29 cellular contexts compared by ENCODE assay signal in the genomic region with DNA sequence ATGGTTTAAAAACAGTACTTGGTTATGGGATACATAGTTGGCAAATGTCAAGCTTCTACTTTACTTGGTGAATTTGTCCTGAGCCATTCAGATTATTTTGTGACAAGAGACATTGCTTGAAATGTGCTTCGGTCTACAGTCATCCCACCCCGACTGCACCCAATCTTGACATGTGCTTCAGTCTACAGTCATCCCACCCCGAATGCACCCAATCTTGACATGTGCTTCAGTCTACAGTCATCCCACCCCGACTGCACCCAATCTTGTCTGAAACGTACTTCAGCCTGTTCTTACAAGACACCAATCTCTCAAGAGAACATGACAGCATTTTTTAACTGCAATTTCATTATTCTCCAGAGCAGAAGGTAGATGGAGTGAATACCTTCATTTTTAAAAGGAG. TPM values are rescaled to one million over a fixed set of nuclear protein-coding genes. Genes with fewer than 3 reads are reported as not detected.
DNase-seq lines count a peak whose midpoint lies in the region; ATAC-seq, FAIRE-seq and TF ChIP-seq lines count a peak whose summit lies in the region.
"Had no signal": no experiment of that assay in that cellular context is flagged by ENCODE, and none has a peak within 500 bp of the region (broad histone marks: within the 10 kb centered on the region; RNA-seq: fewer than 3 reads in every experiment).

No MANE protein-coding gene starts in this region.

- no peaks in the 10 kb centered on the region for H3K27me3 Mint-ChIP-seq in activated CD4-positive, alpha-beta T cell treated with anti-CD3 and anti-CD28 coated beads for 36 hours

- no peak overlapping the region for H3K4me2 ChIP-seq in K562 (ENCODE audit: insufficient read depth, low read length)

- CTCF ChIA-PET in activated CD4-positive, alpha-beta T cell treated with anti-CD3 and anti-CD28 coated beads for 36 hours (lab: Charles Lee), result interaction anchor here (0.8 to 1.8 kb wide), 5 partner anchors 9 to 88 kb away, joined by 3 to 7 read pairs (median 4); no protein-coding TSS in a partner anchor
- CTCF ChIA-PET in K562 (lab: Yijun Ruan, JAX; ENCODE audit: low intra/inter-chr PET ratio), result no interaction called here

- POLR2A ChIA-PET in activated CD4-positive, alpha-beta T cell treated with anti-CD3 and anti-CD28 coated beads for 36 hours (lab: Charles Lee), result no interaction called here
- POLR2A ChIA-PET in K562 (lab: Yijun Ruan, JAX), result interaction anchor here (0.9 kb wide), 1 partner anchor 9 kb away, joined by 3 read pairs; no protein-coding TSS in a partner anchor

- peaks cover 77% of the 10 kb centered on the region for H3K4me1 Mint-ChIP-seq in activated CD4-positive, alpha-beta T cell treated with anti-CD3 and anti-CD28 coated beads for 36 hours
- H3K4me1 Mint-ChIP-seq in stimulated activated effector memory CD8-positive, alpha-beta T cell treated with anti-CD3 and anti-CD28 coated beads, Interleukin-12 subunit alpha, Interleukin-12 subunit beta, amount 100 ng/mL, for 72 hours, result peaks cover 76% of the 10 kb centered on the region
- H3K4me1 Mint-ChIP-seq: stimulated activated naive B cell treated with anti-CD40 and anti-IgM and Interleukin-4, amounts not matched to agents 10 μg/mL and 1 μg/mL and 100 μg/mL, for 72 hours had no signal

- H3K27me3 ChIP-seq in K562 (ENCODE audit: control insufficient read depth in 2 of 2, insufficient read depth in 2 of 2, low read length in 2 of 2) (no peaks in the 10 kb centered on the region), vagina (no peaks in the 10 kb centered on the region)
- H3K27me3 ChIP-seq: gastrocnemius medialis, sigmoid colon had no signal

- H3K9me3 ChIP-seq in K562 (replicated peaks; ENCODE audit: control insufficient read depth, insufficient read depth, low read depth, low read length), result no peaks in the 10 kb centered on the region
- H3K9me3 ChIP-seq in vagina, result no peaks in the 10 kb centered on the region
- H3K9me3 ChIP-seq: gastrocnemius medialis, psoas muscle, sigmoid colon, suprapubic skin had no signal

- no peaks in the 10 kb centered on the region for H3K9me1 ChIP-seq in K562 (ENCODE audit: control insufficient read depth, insufficient read depth, low read length)

- H3K4me3 ChIP-seq in K562 (no peak overlapping the region), vagina (no peak overlapping the region)
- H3K4me3 ChIP-seq: gastrocnemius medialis, psoas muscle, sigmoid colon, suprapubic skin had no signal

- H3K4me1 ChIP-seq in K562 (replicated peaks in 1 of 2; ENCODE audit: control insufficient read depth in 2 of 2, insufficient read depth in 2 of 2, low read length in 2 of 2), result peaks cover 0 to 3% of the 10 kb centered on the region in 2 experiments; a peak in 2 of 5 replicates
- H3K4me1 ChIP-seq in vagina, result no peaks in the 10 kb centered on the region
- H3K4me1 ChIP-seq: psoas muscle, sigmoid colon, suprapubic skin had no signal

- no peak overlapping the region for H3K9ac ChIP-seq in K562 (ENCODE audit: insufficient read depth in 1 of 2, low read depth in 2 of 2, low read length in 2 of 2)

- peaks cover 6% of the 10 kb centered on the region; the same call in 1 of the 2 replicates for H4K20me1 ChIP-seq in K562 (replicated peaks; ENCODE audit: control insufficient read depth, insufficient read depth, low read length)

- no peak for TF ChIP-seq EP300 in K562 (IDR thresholded peaks at IDR 0.05; ENCODE audit: low read length)

- no peaks in the 10 kb centered on the region for H3K79me2 ChIP-seq in K562 (ENCODE audit: control insufficient read depth, insufficient read depth, low read length)

- H3K36me3 ChIP-seq in K562 (ENCODE audit: control insufficient read depth, insufficient read depth, low read length) (no peaks in the 10 kb centered on the region; the same call in 2 of the 3 replicates), vagina (no peaks in the 10 kb centered on the region)
- H3K36me3 ChIP-seq: gastrocnemius medialis, sigmoid colon, suprapubic skin had no signal

- H2AFZ ChIP-seq in K562 (ENCODE audit: low read depth, low read length), result no peak overlapping the region

- H3K36me3 Mint-ChIP-seq in activated CD4-positive, alpha-beta T cell treated with anti-CD3 and anti-CD28 coated beads for 36 hours (ENCODE audit: low read depth), result peaks cover 17% of the 10 kb centered on the region
- H3K36me3 Mint-ChIP-seq in stimulated activated effector memory CD8-positive, alpha-beta T cell treated with anti-CD3 and anti-CD28 coated beads, Interleukin-12 subunit alpha, Interleukin-12 subunit beta, amount 100 ng/mL, for 72 hours, result peaks cover 28% of the 10 kb centered on the region
- H3K36me3 Mint-ChIP-seq: stimulated activated naive B cell treated with anti-CD40 and anti-IgM and Interleukin-4, amounts not matched to agents 10 μg/mL and 1 μg/mL and 100 μg/mL, for 72 hours had no signal

- ATAC-seq in activated CD4-positive, alpha-beta T cell treated with anti-CD3 and anti-CD28 coated beads for 36 hours, result peak; percentile 26
- ATAC-seq in K562 (no peak), HG02588 (IDR thresholded peaks at IDR 0.05; ENCODE audit: unreplicated experiment) (no peak)
- peak; percentile 35 for ATAC-seq in stimulated activated effector memory CD8-positive, alpha-beta T cell treated with anti-CD3 and anti-CD28 coated beads, Interleukin-12 subunit alpha, Interleukin-12 subunit beta, amount 100 ng/mL, for 72 hours
- ATAC-seq: gastrocnemius medialis; HCT116; HepG2; PC-3; psoas muscle; stimulated activated naive B cell treated with anti-CD40 and anti-IgM and Interleukin-4, amounts not matched to agents 10 μg/mL and 1 μg/mL and 100 μg/mL, for 72 hours had no signal

- TF ChIP-seq RAD21 in K562 (CRISPR knock-in tag; conservative IDR thresholded peaks at IDR 0.05 in 1 of 2, IDR thresholded peaks at IDR 0.05 in 1 of 2), result no peak

- peak; percentile 52 for DNase-seq in activated CD4-positive, alpha-beta T cell treated with anti-CD3 and anti-CD28 coated beads for 36 hours
- DNase-seq in activated CD4-positive, alpha-beta T cell treated with anti-CD3 and anti-CD28 coated beads, Interleukin-2, amount 50 U/mL, for 4 hours, result no peak
- DNase-seq in stimulated activated CD4-positive, alpha-beta T cell treated with anti-CD3 and anti-CD28 coated beads, Interleukin-1b, Interleukin-23, amount 100 ng/mL, for 48 hours, result peak; percentile 48
- no peak for DNase-seq in stimulated activated CD4-positive, alpha-beta T cell treated with anti-CD3 and anti-CD28 coated beads, Interleukin-12 subunit alpha, Interleukin-12 subunit beta, amount 100 ng/mL, for 4 hours
- DNase-seq in K562 (ENCODE audit: extremely low read depth in 1 of 4, low spot score in 3 of 4) (no peak), vagina (ENCODE audit: extremely low spot score in 2 of 2) (no peak)
- peak in 1 of 2 donors; percentile 50 for DNase-seq in stimulated activated effector memory CD8-positive, alpha-beta T cell treated with anti-CD3 and anti-CD28 coated beads, Interleukin-12 subunit alpha, Interleukin-12 subunit beta, amount 100 ng/mL, for 72 hours (ENCODE audit: low spot score in 2 of 2)
- DNase-seq: activated CD8-positive, alpha-beta memory T cell treated with anti-CD3 and anti-CD28 coated beads, Interleukin-2, amount 50 U/mL, for 4 hours; activated effector memory CD4-positive, alpha-beta T cell treated with anti-CD3 and anti-CD28 coated beads, Interleukin-2, amount 50 U/mL, for 16 hours; amniotic stem cell; EL; gastrocnemius medialis; MV-4-11; NCI-H1436 treated with DMSO at 0.1 percent for 48 hours; NCI-H2081 treated with DMSO at 0.1 percent for 48 hours; NCI-H2227 treated with DMSO at 0.1 percent for 48 hours; NCI-H526; NK-92 treated with Interleukin-12 subunit alpha and Interleukin-12 subunit beta, amount 100 ng/mL, for 24 hours; PC-3; psoas muscle; sigmoid colon; stimulated activated naive B cell treated with anti-CD40 and anti-IgM and Interleukin-4, amounts not matched to agents 10 μg/mL and 1 μg/mL and 100 μg/mL, for 72 hours had no signal

- no peak overlapping the region for H3K4me3 Mint-ChIP-seq in activated CD4-positive, alpha-beta T cell treated with anti-CD3 and anti-CD28 coated beads for 36 hours
- H3K4me3 Mint-ChIP-seq in stimulated activated effector memory CD8-positive, alpha-beta T cell treated with anti-CD3 and anti-CD28 coated beads, Interleukin-12 subunit alpha, Interleukin-12 subunit beta, amount 100 ng/mL, for 72 hours, result no peak overlapping the region
- H3K4me3 Mint-ChIP-seq: stimulated activated naive B cell treated with anti-CD40 and anti-IgM and Interleukin-4, amounts not matched to agents 10 μg/mL and 1 μg/mL and 100 μg/mL, for 72 hours had no signal

- intact Hi-C loops in activated CD4-positive, alpha-beta T cell treated with anti-CD3 and anti-CD28 coated beads for 36 hours (cut with DNase I, micrococcal nuclease), result no loop called here
- intact Hi-C loops in K562 (cut with micrococcal nuclease) (no loop called here), vagina (cut with DNase I) (no loop called here)

- WGBS in K562 (ENCODE audit: insufficient coverage, low coverage, missing lambda C conversion rate), result 64% methylated on average over 5 of the region's 5 CpGs

- peak; percentile 67 for FAIRE-seq in K562 (lab: Jason Lieb, UNC)
- FAIRE-seq: HepG2 had no signal

- in situ Hi-C loops in K562 (cut with MboI), result no loop called here

- BruUV-seq in K562 (replicated peaks; lab: Mats Ljungman, UMichigan), result no TSS peak

- peak overlapping the region; percentile 61 for H3K27ac Mint-ChIP-seq in activated CD4-positive, alpha-beta T cell treated with anti-CD3 and anti-CD28 coated beads for 36 hours
- peak overlapping the region; percentile 58 for H3K27ac Mint-ChIP-seq in stimulated activated effector memory CD8-positive, alpha-beta T cell treated with anti-CD3 and anti-CD28 coated beads, Interleukin-12 subunit alpha, Interleukin-12 subunit beta, amount 100 ng/mL, for 72 hours
- H3K27ac Mint-ChIP-seq: stimulated activated naive B cell treated with anti-CD40 and anti-IgM and Interleukin-4, amounts not matched to agents 10 μg/mL and 1 μg/mL and 100 μg/mL, for 72 hours had no signal

- H3K9me3 Mint-ChIP-seq in activated CD4-positive, alpha-beta T cell treated with anti-CD3 and anti-CD28 coated beads for 36 hours (ENCODE audit: low read depth), result no peaks in the 10 kb centered on the region
- H3K9me3 Mint-ChIP-seq in stimulated activated effector memory CD8-positive, alpha-beta T cell treated with anti-CD3 and anti-CD28 coated beads, Interleukin-12 subunit alpha, Interleukin-12 subunit beta, amount 100 ng/mL, for 72 hours, result no peaks in the 10 kb centered on the region
- H3K9me3 Mint-ChIP-seq: stimulated activated naive B cell treated with anti-CD40 and anti-IgM and Interleukin-4, amounts not matched to agents 10 μg/mL and 1 μg/mL and 100 μg/mL, for 72 hours had no signal

- H3K27ac ChIP-seq in K562 (ENCODE audit: extremely low read depth, low read depth, low read length) (no peak overlapping the region), vagina (no peak overlapping the region)
- H3K27ac ChIP-seq: C4-2B, gastrocnemius medialis, psoas muscle, sigmoid colon, suprapubic skin had no signal

- TF ChIP-seq CTCF in K562 (IDR thresholded peaks at IDR 0.05 in 2 of 3, conservative IDR thresholded peaks at IDR 0.05 in 1 of 3; ENCODE audit: insufficient read depth in 2 of 3, low read depth in 1 of 3, low read length in 3 of 3) (no peak), vagina (IDR thresholded peaks at IDR 0.05) (no peak)

- no peak for TF ChIP-seq POLR2A in K562 (conservative IDR thresholded peaks at IDR 0.05)
- TF ChIP-seq POLR2A in vagina (IDR thresholded peaks at IDR 0.05), result no peak

RNA-seq across cellular contexts. Expression of gene PRKCQ, which starts 47.8 kb away (rescaled TPM):
- 10 to 100 TPM; 32.9 to 39.0 TPM for total RNA-seq in activated CD4-positive, alpha-beta T cell treated with anti-CD3 and anti-CD28 coated beads for 36 hours
- 22.7 and 27.9 TPM in 2 replicates for total RNA-seq in K562 (2011; cell fraction: chromatin; rRNA removed; ENCODE audit: low replicate concordance)
- total RNA-seq in K562 (2011; cell fraction: nucleolus; rRNA removed), result 13.4 and 13.5 TPM in 2 replicates
- 12.6 and 14.3 TPM in 2 replicates for total RNA-seq in K562 (2011; cell fraction: nucleoplasm; rRNA removed)
- total RNA-seq in K562 (2014; rRNA removed) (14.5 and 15.1 TPM in 2 replicates), K562 (2014; rRNA removed; fragmentation: Illumina TruSeq; extraction: Trizol) (17.1 and 19.2 TPM in 2 replicates), K562 (2015; rRNA removed; fragmentation: Illumina TruSeq; extraction: Trizol) (15.0 and 15.2 TPM in 2 replicates), K562 (2021) (13.6 and 14.6 TPM in 2 replicates), vagina (3.7 TPM)
- polyA plus RNA-seq in K562 (2011; rRNA removed) (21.4 and 23.3 TPM in 2 replicates), K562 (2014; fragmentation: Illumina TruSeq; extraction: Trizol) (17.8 and 18.4 TPM in 2 replicates), K562 (2014; fragmentation: Nextera tagmentation; extraction: Ambion mirVana) (1 to 10 TPM; 4.4 to 6.7 TPM), K562 (2014; rRNA removed) (11.4 and 11.9 TPM in 2 replicates)
- 9.7 and 15.2 TPM in 2 replicates for polyA plus RNA-seq in K562 (2011; cell fraction: cytosol; rRNA removed)
- 10.9 and 13.8 TPM in 2 replicates for polyA plus RNA-seq in K562 (2011; cell fraction: nucleus; rRNA removed)
- 9.8 and 12.5 TPM in 2 replicates for polyA plus RNA-seq in K562 (2012)
- polyA minus RNA-seq in K562 (2011; rRNA and poly(A)+ RNA removed), result 43.8 and 44.1 TPM in 2 replicates
- polyA minus RNA-seq in K562 (2011; cell fraction: cytosol; rRNA and poly(A)+ RNA removed), result 13.0 and 13.3 TPM in 2 replicates
- 9.7 and 15.8 TPM in 2 replicates for polyA minus RNA-seq in K562 (2011; cell fraction: nucleus; rRNA and poly(A)+ RNA removed)
- total RNA-seq: A172, LHCN-M2, PC-3 had no signal

Comparison
In these comparisons a context has a peak if more than half of its experiments do, and no peak if none do; other contexts are left out.
1. DNase-seq: peak in activated CD4-positive, alpha-beta T cell treated with anti-CD3 and anti-CD28 coated beads for 36 hours (single experiment) and stimulated activated CD4-positive, alpha-beta T cell treated with anti-CD3 and anti-CD28 coated beads, Interleukin-1b, Interleukin-23, amount 100 ng/mL, for 48 hours (single experiment); none in activated CD4-positive, alpha-beta T cell treated with anti-CD3 and anti-CD28 coated beads, Interleukin-2, amount 50 U/mL, for 4 hours (0 of 2), stimulated activated CD4-positive, alpha-beta T cell treated with anti-CD3 and anti-CD28 coated beads, Interleukin-12 subunit alpha, Interleukin-12 subunit beta, amount 100 ng/mL, for 4 hours (single experiment), K562 (0 of 4) and vagina (0 of 2).
2. ATAC-seq: peak in activated CD4-positive, alpha-beta T cell treated with anti-CD3 and anti-CD28 coated beads for 36 hours (single experiment) and stimulated activated effector memory CD8-positive, alpha-beta T cell treated with anti-CD3 and anti-CD28 coated beads, Interleukin-12 subunit alpha, Interleukin-12 subunit beta, amount 100 ng/mL, for 72 hours (single experiment); none in K562 (single experiment) and HG02588 (single experiment).